ENCODE assay signal across 23 cellular contexts in genomic region chr14:34733245-34733644, GRCh38. TPM values are rescaled to one million over a fixed set of nuclear protein-coding genes. Genes with fewer than 3 reads are reported as not detected.
DNase-seq lines count a peak whose midpoint lies in the region; ATAC-seq and TF ChIP-seq lines count a peak whose summit lies in the region.
"Had no signal": no experiment of that assay in that cellular context is flagged by ENCODE, and none has a peak within 500 bp of the region (broad histone marks: within the 10 kb centered on the region; RNA-seq: fewer than 3 reads in every experiment).

No MANE protein-coding gene starts in this region.

- TF ChIP-seq RAD21 in Ishikawa (IDR thresholded peaks at IDR 0.05; ENCODE audit: low read depth) = no peak

- TF ChIP-seq EP300 in Ishikawa (IDR thresholded peaks at IDR 0.05; ENCODE audit: borderline replicate concordance) = peak; percentile 66; the same call in 1 of the 2 replicates

- H3K4me1 Mint-ChIP-seq in Caco-2 (ENCODE audit: low read depth, unreplicated experiment) = peaks cover 22% of the 10 kb centered on the region
- H3K4me1 Mint-ChIP-seq in mesothelial cell of epicardium = peaks cover 10% of the 10 kb centered on the region
- H3K4me1 Mint-ChIP-seq: natural killer cell; stimulated activated naive CD8-positive, alpha-beta T cell treated with anti-CD3 and anti-CD28 coated beads, Interleukin-15, amount 100 ng/mL, for 72 hours had no signal

- peak overlapping the region; percentile 48 for H3K4me3 Mint-ChIP-seq in Caco-2 (ENCODE audit: unreplicated experiment)
- H3K4me3 Mint-ChIP-seq in mesothelial cell of epicardium = no peak overlapping the region
- H3K4me3 Mint-ChIP-seq: activated naive CD8-positive, alpha-beta T cell; activated T-cell treated with anti-CD3 and anti-CD28 coated beads, Interleukin-2, amount 50 U/mL, for 24 hours; natural killer cell; stimulated activated naive CD8-positive, alpha-beta T cell treated with anti-CD3 and anti-CD28 coated beads, Interleukin-15, amount 100 ng/mL, for 72 hours had no signal

- TF ChIP-seq CTCF in Caco-2 (IDR thresholded peaks at IDR 0.05; ENCODE audit: insufficient read depth in 1 of 2, low read depth in 1 of 2, low read length in 1 of 2, severe bottlenecking in 1 of 2, unreplicated experiment in 1 of 2) = no peak
- no peak for TF ChIP-seq CTCF in epithelial cell of esophagus (IDR thresholded peaks at IDR 0.05; ENCODE audit: insufficient read depth, low read depth, low read length, missing control alignments)
- TF ChIP-seq CTCF in mesothelial cell of epicardium (IDR thresholded peaks at IDR 0.05; ENCODE audit: unreplicated experiment) = no peak

- CTCF ChIA-PET in Caco-2 (lab: Charles Lee) = interaction anchor here (0.6 to 1.9 kb wide), 4 partner anchors 11 to 1093 kb away, joined by 3 to 20 read pairs (median 4); partner anchors contain the start of genes BRMS1L and CFL2

- H3K4me3 ChIP-seq in Caco-2 (ENCODE audit: low read depth, low read length) = no peak overlapping the region
- H3K4me3 ChIP-seq in epithelial cell of esophagus (ENCODE audit: low read length) = no peak overlapping the region
- H3K4me3 ChIP-seq: lower lobe of right lung, uterus had no signal

- intact Hi-C loops in Caco-2 (cut with micrococcal nuclease; ENCODE audit: unreplicated experiment) (loop anchor here (2.0 kb wide), 1 partner anchor 14 kb away; no protein-coding TSS in a partner anchor), Right ventricle myocardium inferior (cut with DNase I) (no loop called here), posterior cingulate gyrus (cut with DNase I) (no loop called here)

- H3K9me3 Mint-ChIP-seq in Caco-2 (ENCODE audit: unreplicated experiment) (peaks cover 9% of the 10 kb centered on the region), mesothelial cell of epicardium (no peaks in the 10 kb centered on the region)
- H3K9me3 Mint-ChIP-seq: activated T-cell treated with anti-CD3 and anti-CD28 coated beads, Interleukin-2, amount 50 U/mL, for 24 hours; natural killer cell had no signal

- H3K36me3 Mint-ChIP-seq in Caco-2 (ENCODE audit: insufficient read depth, unreplicated experiment) (peaks cover 18% of the 10 kb centered on the region), mesothelial cell of epicardium (no peaks in the 10 kb centered on the region)
- H3K36me3 Mint-ChIP-seq: activated naive CD8-positive, alpha-beta T cell; natural killer cell had no signal

- BruUV-seq in Caco-2 (replicated peaks; lab: Mats Ljungman, UMichigan) = no TSS peak

- POLR2A ChIA-PET in Caco-2 (lab: Charles Lee) = interaction anchor here (0.5 to 1.5 kb wide), 5 partner anchors 14 to 427 kb away, joined by 3 to 7 read pairs (median 4); partner anchors contain the start of genes CFL2 and SRP54

- no peak for ATAC-seq in Right ventricle myocardium inferior
- ATAC-seq: natural killer cell; Panc1; stimulated activated naive CD8-positive, alpha-beta T cell treated with anti-CD3 and anti-CD28 coated beads, Interleukin-15, amount 100 ng/mL, for 72 hours had no signal

- H3K27me3 ChIP-seq in Caco-2 (replicated peaks; ENCODE audit: control insufficient read depth, insufficient read depth, low read length) = no peaks in the 10 kb centered on the region
- H3K27me3 ChIP-seq: uterus had no signal

- H3K9me3 ChIP-seq in Caco-2 = no peaks in the 10 kb centered on the region
- H3K9me3 ChIP-seq: lower lobe of right lung, uterus had no signal

- H3K27me3 Mint-ChIP-seq in Caco-2 (ENCODE audit: insufficient read depth, unreplicated experiment) (no peaks in the 10 kb centered on the region), mesothelial cell of epicardium (ENCODE audit: low read depth) (no peaks in the 10 kb centered on the region)
- H3K27me3 Mint-ChIP-seq: activated naive CD8-positive, alpha-beta T cell; activated T-cell treated with anti-CD3 and anti-CD28 coated beads, Interleukin-2, amount 50 U/mL, for 24 hours; stimulated activated naive CD8-positive, alpha-beta T cell treated with anti-CD3 and anti-CD28 coated beads, Interleukin-15, amount 100 ng/mL, for 72 hours had no signal

- peaks cover 28% of the 10 kb centered on the region for H3K4me1 ChIP-seq in Caco-2
- H3K4me1 ChIP-seq: lower lobe of right lung, uterus had no signal

- DNase-seq in Caco-2 = peak in 1 of 2 experiments; percentile 65
- peak; percentile 78 for DNase-seq in epithelial cell of esophagus (ENCODE audit: low read depth)
- DNase-seq in mesothelial cell of epicardium (ENCODE audit: low spot score in 2 of 2, unreplicated experiment in 2 of 2) = no peak
- DNase-seq in Right ventricle myocardium inferior (ENCODE audit: missing footprints) = no peak
- no peak for DNase-seq in midbrain (lab: John Stamatoyannopoulos, UW)
- no peak for DNase-seq in posterior cingulate gyrus
- no peak for DNase-seq in NCI-H2171 (lab: John Stamatoyannopoulos, UW)
- DNase-seq: activated CD4-positive, alpha-beta T cell treated with anti-CD3 and anti-CD28 coated beads, Interleukin-2, amount 50 U/mL, for 48 hours; activated T-cell treated with anti-CD3 and anti-CD28 coated beads, Interleukin-2, amount 50 U/mL, for 24 hours; caudate nucleus; COR-L47; effector memory CD4-positive, alpha-beta T cell; foreskin melanocyte; H7; lower lobe of right lung; natural killer cell; NCI-H187 treated with DMSO at 0.1 percent for 48 hours; NCI-H510A treated with DMSO at 0.1 percent for 48 hours; stimulated activated naive CD8-positive, alpha-beta T cell treated with anti-CD3 and anti-CD28 coated beads, Interleukin-15, amount 100 ng/mL, for 72 hours; uterus had no signal

- H3K27ac Mint-ChIP-seq in Caco-2 (ENCODE audit: unreplicated experiment) (peak overlapping the region; percentile 85), mesothelial cell of epicardium (peak overlapping the region; percentile 90)
- H3K27ac Mint-ChIP-seq: activated naive CD8-positive, alpha-beta T cell; activated T-cell treated with anti-CD3 and anti-CD28 coated beads, Interleukin-2, amount 50 U/mL, for 24 hours; natural killer cell; stimulated activated naive CD8-positive, alpha-beta T cell treated with anti-CD3 and anti-CD28 coated beads, Interleukin-15, amount 100 ng/mL, for 72 hours had no signal

- no peaks in the 10 kb centered on the region for H3K36me3 ChIP-seq in Caco-2 (ENCODE audit: control insufficient read depth, insufficient read depth, low read length)
- H3K36me3 ChIP-seq: lower lobe of right lung, uterus had no signal

TF ChIP-seq in Ishikawa, 13 proteins besides CTCF, POLR2A, EP300 and RAD21:
- no peak for TF ChIP-seq USF1 (IDR thresholded peaks at IDR 0.05)
- no peak for TF ChIP-seq REST (IDR thresholded peaks at IDR 0.05; ENCODE audit: low read depth)
- peak; percentile 87 for TF ChIP-seq TEAD4 (IDR thresholded peaks at IDR 0.05)
- TF ChIP-seq NFIC (IDR thresholded peaks at IDR 0.05) = peak; percentile 64
- TF ChIP-seq TCF12 (IDR thresholded peaks at IDR 0.05; ENCODE audit: low read depth) = peak; percentile 50; the same call in 1 of the 2 replicates
- no peak for TF ChIP-seq CREB1 (IDR thresholded peaks at IDR 0.05; ENCODE audit: low read depth)
- peak; percentile 12; the same call in 1 of the 2 replicates for TF ChIP-seq MAX (IDR thresholded peaks at IDR 0.05)

RNA-seq across cellular contexts. Expression of gene CFL2, which starts 18.9 kb away (rescaled TPM):
- total RNA-seq in Caco-2 (2022) (39.7 and 41.9 TPM in 2 replicates), mesothelial cell of epicardium (52.4 to 57.8 TPM (median 54.0 TPM) in 3 replicates), Right ventricle myocardium inferior (547 TPM)
